Comparison of ENCODE assay signal across 14 cellular contexts in genomic region chr12:122040579-122041386, GRCh38. TPM values are rescaled to one million over a fixed set of nuclear protein-coding genes. Genes with fewer than 3 reads are reported as not detected.
DNase-seq lines count a peak whose midpoint lies in the region; ATAC-seq and TF ChIP-seq lines count a peak whose summit lies in the region.
"Had no signal": no experiment of that assay in that cellular context is flagged by ENCODE, and none has a peak within 500 bp of the region (broad histone marks: within the 10 kb centered on the region; RNA-seq: fewer than 3 reads in every experiment).

No MANE protein-coding gene starts in this region.

- peaks cover 0 to 73% (median 18%) of the 10 kb centered on the region in 11 experiments; a peak in 13 of 22 replicates for H4K20me1 ChIP-seq in BLaER1 treated with 17β-estradiol and CSF1 and Interleukin-3, amounts not matched to agents 10 nM and 100 nM
- H4K20me1 ChIP-seq in hepatocyte (ENCODE audit: insufficient read depth, poor library complexity, severe bottlenecking) = no peaks in the 10 kb centered on the region

- WGBS in hepatocyte (ENCODE audit: low lambda C conversion rate, missing lambda C conversion rate) = 71% methylated on average over 21 of the region's 21 CpGs

- DNase-seq in hepatocyte (ENCODE audit: low spot score) (peak; percentile 81), neural crest cell (ENCODE audit: low read depth, low spot score) (no peak), T-helper 1 cell (no peak), AG08396 (ENCODE audit: low spot score) (no peak)
- no peak for DNase-seq in activated CD4-positive, alpha-beta T cell treated with anti-CD3 and anti-CD28 coated beads, Interleukin-2, amount 50 U/mL, for 1 hour
- DNase-seq in activated naive CD4-positive, alpha-beta T cell treated with anti-CD3 and anti-CD28 coated beads for 36 hours = no peak
- DNase-seq: activated CD4-positive, CD25-positive, alpha-beta regulatory T cell treated with anti-CD3 and anti-CD28 coated beads, Interleukin-2, amount 50 U/mL, for 72 hours; effector CD8-positive, alpha-beta T cell; NCI-H774; T-helper 2 cell had no signal

- H3K4me3 Mint-ChIP-seq in neural crest cell = no peak overlapping the region
- no peak overlapping the region for H3K4me3 Mint-ChIP-seq in activated naive CD4-positive, alpha-beta T cell treated with anti-CD3 and anti-CD28 coated beads for 36 hours
- H3K4me3 Mint-ChIP-seq: activated naive CD8-positive, alpha-beta T cell; mesothelial cell of epicardium had no signal

- H3K4me3 ChIP-seq in BLaER1 treated with 17β-estradiol and CSF1 and Interleukin-3, amounts not matched to agents 10 nM and 100 nM = no peak overlapping the region
- no peak overlapping the region for H3K4me3 ChIP-seq in hepatocyte

- no peaks in the 10 kb centered on the region for H3K27me3 ChIP-seq in BLaER1 treated with 17β-estradiol and CSF1 and Interleukin-3, amounts not matched to agents 10 nM and 100 nM
- no peaks in the 10 kb centered on the region for H3K27me3 ChIP-seq in hepatocyte

- no peaks in the 10 kb centered on the region for H3K79me2 ChIP-seq in hepatocyte

- no peaks in the 10 kb centered on the region for H3K27me3 Mint-ChIP-seq in neural crest cell (ENCODE audit: low read depth)
- no peaks in the 10 kb centered on the region for H3K27me3 Mint-ChIP-seq in activated naive CD4-positive, alpha-beta T cell treated with anti-CD3 and anti-CD28 coated beads for 36 hours (ENCODE audit: low read depth)
- H3K27me3 Mint-ChIP-seq: activated naive CD8-positive, alpha-beta T cell had no signal

- no peaks in the 10 kb centered on the region for H3K9me2 ChIP-seq in hepatocyte (replicated peaks; ENCODE audit: insufficient read depth)

- peaks cover 14 to 99% (median 94%) of the 10 kb centered on the region in 11 experiments for H3K36me3 ChIP-seq in BLaER1 treated with 17β-estradiol and CSF1 and Interleukin-3, amounts not matched to agents 10 nM and 100 nM
- H3K36me3 ChIP-seq in hepatocyte (replicated peaks; ENCODE audit: insufficient read depth, low read depth) = no peaks in the 10 kb centered on the region

- peak; percentile 80 for ATAC-seq in HG03460 (IDR thresholded peaks at IDR 0.05; ENCODE audit: unreplicated experiment)

- TF ChIP-seq CTCF in hepatocyte (IDR thresholded peaks at IDR 0.05; ENCODE audit: poor library complexity) = no peak
- no peak for TF ChIP-seq CTCF in neural crest cell (conservative IDR thresholded peaks at IDR 0.05)

- no peaks in the 10 kb centered on the region for H3K4me1 Mint-ChIP-seq in neural crest cell
- H3K4me1 Mint-ChIP-seq in activated naive CD4-positive, alpha-beta T cell treated with anti-CD3 and anti-CD28 coated beads for 36 hours (ENCODE audit: low read depth) = no peaks in the 10 kb centered on the region
- H3K4me1 Mint-ChIP-seq: mesothelial cell of epicardium had no signal

- peaks cover 7 to 36% (median 17%) of the 10 kb centered on the region in 10 experiments; a peak in 18 of 20 replicates for H3K4me1 ChIP-seq in BLaER1 treated with 17β-estradiol and CSF1 and Interleukin-3, amounts not matched to agents 10 nM and 100 nM
- H3K4me1 ChIP-seq in hepatocyte (ENCODE audit: insufficient read depth) = no peaks in the 10 kb centered on the region

- peak overlapping the region; percentile 14 to 74 (median 60); a peak in 20 of 22 replicates for H3K4me2 ChIP-seq in BLaER1 treated with 17β-estradiol and CSF1 and Interleukin-3, amounts not matched to agents 10 nM and 100 nM
- H3K4me2 ChIP-seq in hepatocyte = peak overlapping the region; percentile 60

- peak overlapping the region in 4 of 11 experiments; percentile 24 to 55 (median 34); a peak in 6 of 22 replicates for H3K27ac ChIP-seq in BLaER1 treated with 17β-estradiol and CSF1 and Interleukin-3, amounts not matched to agents 10 nM and 100 nM
- peak overlapping the region; percentile 82 for H3K27ac ChIP-seq in hepatocyte

- H3K9ac ChIP-seq in BLaER1 treated with 17β-estradiol and CSF1 and Interleukin-3, amounts not matched to agents 10 nM and 100 nM = peak overlapping the region in 5 of 11 experiments; percentile 17 to 52 (median 45); a peak in 9 of 22 replicates

- intact Hi-C loops in activated naive CD4-positive, alpha-beta T cell treated with anti-CD3 and anti-CD28 coated beads for 36 hours (cut with micrococcal nuclease) = no loop called here

- no peaks in the 10 kb centered on the region for H3K9me3 ChIP-seq in BLaER1 treated with 17β-estradiol and CSF1 and Interleukin-3, amounts not matched to agents 10 nM and 100 nM (replicated peaks in 1 of 11)
- no peaks in the 10 kb centered on the region for H3K9me3 ChIP-seq in hepatocyte (ENCODE audit: low read depth)

- peaks cover 7% of the 10 kb centered on the region for H3K36me3 Mint-ChIP-seq in neural crest cell (ENCODE audit: low read depth)
- no peaks in the 10 kb centered on the region for H3K36me3 Mint-ChIP-seq in activated naive CD4-positive, alpha-beta T cell treated with anti-CD3 and anti-CD28 coated beads for 36 hours (ENCODE audit: low read depth)
- H3K36me3 Mint-ChIP-seq: activated naive CD8-positive, alpha-beta T cell had no signal

- H3K9me3 Mint-ChIP-seq in neural crest cell = no peaks in the 10 kb centered on the region
- H3K9me3 Mint-ChIP-seq in activated naive CD4-positive, alpha-beta T cell treated with anti-CD3 and anti-CD28 coated beads for 36 hours = no peaks in the 10 kb centered on the region
- H3K9me3 Mint-ChIP-seq: mesothelial cell of epicardium had no signal

- CTCF ChIA-PET in activated naive CD4-positive, alpha-beta T cell treated with anti-CD3 and anti-CD28 coated beads for 36 hours (lab: Charles Lee) = no interaction called here

- H3K27ac Mint-ChIP-seq in neural crest cell (ENCODE audit: unreplicated experiment) = peak overlapping the region; percentile 12
- H3K27ac Mint-ChIP-seq in activated naive CD4-positive, alpha-beta T cell treated with anti-CD3 and anti-CD28 coated beads for 36 hours = no peak overlapping the region
- H3K27ac Mint-ChIP-seq: activated naive CD8-positive, alpha-beta T cell; mesothelial cell of epicardium had no signal

- no peak overlapping the region for H2AFZ ChIP-seq in hepatocyte

RNA-seq across cellular contexts. Expression of gene BCL7A, which starts 19.1 kb away (rescaled TPM):
- total RNA-seq in hepatocyte (9.6 and 14.2 TPM in 2 replicates), neural crest cell (57.4 and 60.1 TPM in 2 replicates)
- polyA plus RNA-seq in hepatocyte = 11.8 and 14.9 TPM in 2 replicates
- 1 to 10 TPM; 6.1 to 6.2 TPM for total RNA-seq in activated naive CD4-positive, alpha-beta T cell treated with anti-CD3 and anti-CD28 coated beads for 36 hours

RNA-seq across cellular contexts. Expression of gene MLXIP, which starts 37.8 kb away (rescaled TPM):
- total RNA-seq in hepatocyte (5.6 and 11.5 TPM in 2 replicates), neural crest cell (39.8 and 44.5 TPM in 2 replicates)
- 33.1 and 39.4 TPM in 2 replicates for polyA plus RNA-seq in hepatocyte
- 10 to 100 TPM; 18.8 to 22.0 TPM for total RNA-seq in activated naive CD4-positive, alpha-beta T cell treated with anti-CD3 and anti-CD28 coated beads for 36 hours
